ENCODE assay signal across 27 cellular contexts in genomic region chr1:246396322-246396721, GRCh38.
"Had no signal": no experiment of that assay in that cellular context is flagged by ENCODE, and none has a peak within 500 bp of the region (broad histone marks: within the 10 kb centered on the region; RNA-seq: fewer than 3 reads in every experiment).

No MANE protein-coding gene starts in this region.

- H3K4me1 ChIP-seq: suprapubic skin, testis, thyroid gland, transverse colon, upper lobe of left lung, upper lobe of right lung, uterus, vagina had no signal

- FAIRE-seq: urothelium cell line had no signal

- H3K4me3 Mint-ChIP-seq: stimulated activated effector memory CD8-positive, alpha-beta T cell treated with anti-CD3 and anti-CD28 coated beads, Interleukin-12 subunit alpha, Interleukin-12 subunit beta, amount 100 ng/mL, for 72 hours; stimulated activated memory B cell treated with anti-CD40 and anti-IgM and Interleukin-4, amounts not matched to agents 10 μg/mL and 1 μg/mL and 100 μg/mL, for 72 hours; stimulated activated naive B cell treated with anti-CD40 and anti-IgM and Interleukin-4, amounts not matched to agents 10 μg/mL and 1 μg/mL and 100 μg/mL, for 72 hours; stimulated activated naive CD8-positive, alpha-beta T cell treated with anti-CD3 and anti-CD28 coated beads, Interleukin-15, amount 100 ng/mL, for 72 hours; stimulated activated naive CD8-positive, alpha-beta T cell treated with anti-CD3 and anti-CD28 coated beads, Interleukin-15, Interleukin-2, amounts not matched to agents 100 ng/mL and 50 ng/mL, for 24 hours; type B pancreatic cell had no signal

- H3K27ac Mint-ChIP-seq: stimulated activated effector memory CD8-positive, alpha-beta T cell treated with anti-CD3 and anti-CD28 coated beads, Interleukin-12 subunit alpha, Interleukin-12 subunit beta, amount 100 ng/mL, for 72 hours; stimulated activated memory B cell treated with anti-CD40 and anti-IgM and Interleukin-4, amounts not matched to agents 10 μg/mL and 1 μg/mL and 100 μg/mL, for 72 hours; stimulated activated naive B cell treated with anti-CD40 and anti-IgM and Interleukin-4, amounts not matched to agents 10 μg/mL and 1 μg/mL and 100 μg/mL, for 72 hours; stimulated activated naive CD8-positive, alpha-beta T cell treated with anti-CD3 and anti-CD28 coated beads, Interleukin-15, amount 100 ng/mL, for 72 hours; stimulated activated naive CD8-positive, alpha-beta T cell treated with anti-CD3 and anti-CD28 coated beads, Interleukin-15, Interleukin-2, amounts not matched to agents 100 ng/mL and 50 ng/mL, for 24 hours; type B pancreatic cell had no signal

- H3K27me3 Mint-ChIP-seq: stimulated activated memory B cell treated with anti-CD40 and anti-IgM and Interleukin-4, amounts not matched to agents 10 μg/mL and 1 μg/mL and 100 μg/mL, for 72 hours; stimulated activated naive B cell treated with anti-CD40 and anti-IgM and Interleukin-4, amounts not matched to agents 10 μg/mL and 1 μg/mL and 100 μg/mL, for 72 hours; stimulated activated naive CD8-positive, alpha-beta T cell treated with anti-CD3 and anti-CD28 coated beads, Interleukin-15, amount 100 ng/mL, for 72 hours; stimulated activated naive CD8-positive, alpha-beta T cell treated with anti-CD3 and anti-CD28 coated beads, Interleukin-15, Interleukin-2, amounts not matched to agents 100 ng/mL and 50 ng/mL, for 24 hours; type B pancreatic cell had no signal

- H3K27ac ChIP-seq: stomach, suprapubic skin, testis, thoracic aorta, thyroid gland, tibial artery, tibial nerve, transverse colon, upper lobe of left lung, upper lobe of right lung, uterus, vagina had no signal

- H3K4me1 Mint-ChIP-seq: stimulated activated memory B cell treated with anti-CD40 and anti-IgM and Interleukin-4, amounts not matched to agents 10 μg/mL and 1 μg/mL and 100 μg/mL, for 72 hours; stimulated activated naive CD8-positive, alpha-beta T cell treated with anti-CD3 and anti-CD28 coated beads, Interleukin-15, amount 100 ng/mL, for 72 hours had no signal

- DNase-seq: stimulated activated CD4-positive, alpha-beta T cell treated with anti-CD3 and anti-CD28 coated beads, Interleukin-2, amount 100 ng/mL, for 24 hours; stimulated activated CD4-positive, alpha-beta T cell treated with anti-CD3 and anti-CD28 coated beads, Interleukin-4, amount 100 ng/mL, for 1 hour; stimulated activated CD4-positive, alpha-beta T cell treated with anti-CD3 and anti-CD28 coated beads, Interleukin-4, amount 100 ng/mL, for 24 hours; stimulated activated CD8-positive, alpha-beta memory T cell treated with anti-CD3 and anti-CD28 coated beads, Interleukin-4, amount 100 ng/mL, for 48 hours; stimulated activated naive B cell treated with anti-CD40 and anti-IgM and Interleukin-4, amounts not matched to agents 10 μg/mL and 1 μg/mL and 100 μg/mL, for 72 hours; stimulated activated naive CD4-positive, alpha-beta T cell; stimulated activated naive CD4-positive, alpha-beta T cell treated with Interleukin-2 at 50 U/mL for 16 hours; stimulated activated naive CD8-positive, alpha-beta T cell treated with anti-CD3 and anti-CD28 coated beads, Interleukin-15, amount 100 ng/mL, for 72 hours; stimulated activated naive CD8-positive, alpha-beta T cell treated with anti-CD3 and anti-CD28 coated beads, Interleukin-15, Interleukin-2, amounts not matched to agents 100 U/mL and 50 U/mL, for 24 hours; stomach; testis; thyroid gland; tibial artery; transverse colon; trophoblast cell; upper lobe of left lung; upper lobe of right lung; uterus had no signal

- ATAC-seq: stimulated activated effector memory CD8-positive, alpha-beta T cell treated with anti-CD3 and anti-CD28 coated beads, Interleukin-12 subunit alpha, Interleukin-12 subunit beta, amount 100 ng/mL, for 72 hours; stimulated activated memory B cell treated with anti-CD40 and anti-IgM and Interleukin-4, amounts not matched to agents 10 μg/mL and 1 μg/mL and 100 μg/mL, for 72 hours; stimulated activated naive B cell treated with anti-CD40 and anti-IgM and Interleukin-4, amounts not matched to agents 10 μg/mL and 1 μg/mL and 100 μg/mL, for 72 hours; stimulated activated naive CD8-positive, alpha-beta T cell treated with anti-CD3 and anti-CD28 coated beads, Interleukin-15, amount 100 ng/mL, for 72 hours; stimulated activated naive CD8-positive, alpha-beta T cell treated with anti-CD3 and anti-CD28 coated beads, Interleukin-15, Interleukin-2, amounts not matched to agents 100 U/mL and 50 U/mL, for 24 hours; upper lobe of right lung had no signal

- H3K4me3 ChIP-seq: stomach, suprapubic skin, testis, thoracic aorta, thyroid gland, tibial artery, tibial nerve, transverse colon, upper lobe of left lung, upper lobe of right lung, uterus, vagina had no signal

- H3K9me3 ChIP-seq: testis, thoracic aorta, thyroid gland, transverse colon, upper lobe of right lung, uterus, vagina had no signal

- H3K36me3 ChIP-seq: stomach, suprapubic skin, thoracic aorta, thyroid gland, tibial artery, tibial nerve, transverse colon, upper lobe of left lung, upper lobe of right lung, uterus, vagina had no signal

- H3K27me3 ChIP-seq: stomach, suprapubic skin, testis, thyroid gland, tibial artery, tibial nerve, transverse colon, upper lobe of left lung, upper lobe of right lung, uterus, vagina had no signal

- H3K36me3 Mint-ChIP-seq: stimulated activated effector memory CD8-positive, alpha-beta T cell treated with anti-CD3 and anti-CD28 coated beads, Interleukin-12 subunit alpha, Interleukin-12 subunit beta, amount 100 ng/mL, for 72 hours; type B pancreatic cell had no signal
